Comparison of ENCODE assay signal across 12 cellular contexts in the genomic region with DNA sequence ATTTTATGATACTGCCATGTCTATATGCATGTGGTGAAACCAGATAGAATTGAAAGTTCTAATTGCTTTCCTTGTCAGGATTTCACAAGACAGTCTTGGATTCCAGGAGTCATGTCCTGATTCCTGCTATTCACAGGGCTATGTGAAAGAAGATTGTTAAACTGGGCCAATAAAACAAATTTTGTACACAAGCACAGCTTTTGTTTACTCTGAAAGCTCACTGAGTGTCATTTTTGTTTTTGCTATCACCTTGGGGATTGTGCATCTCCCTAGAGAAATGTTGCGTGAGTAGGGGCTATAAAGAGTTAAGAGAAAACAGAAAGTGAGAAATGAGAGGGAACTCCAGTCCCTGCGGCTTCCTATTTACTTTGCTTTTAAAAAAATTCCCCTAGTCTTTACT.
DNase-seq lines count a peak whose midpoint lies in the region; ATAC-seq and TF ChIP-seq lines count a peak whose summit lies in the region.
"Had no signal": no experiment of that assay in that cellular context is flagged by ENCODE, and none has a peak within 500 bp of the region (broad histone marks: within the 10 kb centered on the region; RNA-seq: fewer than 3 reads in every experiment).

No MANE protein-coding gene starts in this region.

- no peak for TF ChIP-seq CTCF in mucosa of descending colon (IDR thresholded peaks at IDR 0.05)

- no peaks in the 10 kb centered on the region for H3K36me3 ChIP-seq in mucosa of descending colon (ENCODE audit: low read depth)

- no peaks in the 10 kb centered on the region for H3K4me1 ChIP-seq in mucosa of descending colon (ENCODE audit: low read depth)

- DNase-seq in mucosa of descending colon (no peak), NCI-H345 (lab: John Stamatoyannopoulos, UW) (no peak), HPDE6-E6E7 (ENCODE audit: extremely low spot score) (no peak)
- DNase-seq in activated CD4-positive, alpha-beta T cell treated with anti-CD3 and anti-CD28 coated beads, Interleukin-2, amount 50 U/mL, for 4 hours: no peak
- DNase-seq in activated CD8-positive, alpha-beta memory T cell treated with anti-CD3 and anti-CD28 coated beads for 24 hours: no peak
- DNase-seq: activated CD8-positive, alpha-beta memory T cell treated with anti-CD3 and anti-CD28 coated beads, Interleukin-2, amount 50 U/mL, for 4 hours; naive thymus-derived CD8-positive, alpha-beta T cell; stimulated activated CD4-positive, alpha-beta T cell treated with anti-CD3 and anti-CD28 coated beads, Interleukin-12 subunit alpha, Interleukin-12 subunit beta, amount 100 ng/mL, for 4 hours; stimulated activated naive B cell treated with anti-CD40 and anti-IgM and Interleukin-4, amounts not matched to agents 10 μg/mL and 1 μg/mL and 100 μg/mL, for 72 hours had no signal

- ATAC-seq in GM18870 (IDR thresholded peaks at IDR 0.05; ENCODE audit: unreplicated experiment): peak; percentile 97
- ATAC-seq in GM21717 (IDR thresholded peaks at IDR 0.05; ENCODE audit: unreplicated experiment): peak; percentile 95
- peak; percentile 78 for ATAC-seq in HG03139 (IDR thresholded peaks at IDR 0.05; ENCODE audit: unreplicated experiment)
- peak; percentile 59 for ATAC-seq in mucosa of descending colon
- ATAC-seq: naive thymus-derived CD8-positive, alpha-beta T cell had no signal

- no peaks in the 10 kb centered on the region for H3K9me3 ChIP-seq in mucosa of descending colon

- H3K4me3 ChIP-seq in mucosa of descending colon: no peak overlapping the region

- intact Hi-C loops in mucosa of descending colon (cut with DNase I, micrococcal nuclease): no loop called here
